18 cellular contexts compared by ENCODE assay signal in genomic region chr3:66083096-66083960, GRCh38.
"Had no signal": no experiment of that assay in that cellular context is flagged by ENCODE, and none has a peak within 500 bp of the region (broad histone marks: within the 10 kb centered on the region; RNA-seq: fewer than 3 reads in every experiment).

No MANE protein-coding gene starts in this region.

- ATAC-seq: activated CD4-positive, alpha-beta T cell treated with anti-CD3 and anti-CD28 coated beads for 36 hours; body of pancreas; stimulated activated naive CD8-positive, alpha-beta T cell treated with anti-CD3 and anti-CD28 coated beads, Interleukin-15, Interleukin-2, amounts not matched to agents 100 U/mL and 50 U/mL, for 24 hours had no signal

- H3K27me3 ChIP-seq: body of pancreas, esophagus squamous epithelium, ovary, transverse colon had no signal

- DNase-seq: activated CD4-positive, alpha-beta memory T cell treated with anti-CD3 and anti-CD28 coated beads, Interleukin-2, amount 10 ng/mL, durations not matched to agents 7 days and 5 days; activated CD4-positive, alpha-beta T cell treated with anti-CD3 and anti-CD28 coated beads for 36 hours; activated gamma-delta T cell; activated T-cell treated with anti-CD3 and anti-CD28 coated beads, Interleukin-2, amount 50 U/mL, for 48 hours; amniotic stem cell; body of pancreas; central memory CD4-positive, alpha-beta T cell; esophagus squamous epithelium; hippocampal formation; kidney; mesenchymal stem cell; ovary; stimulated activated CD4-positive, alpha-beta T cell treated with anti-CD3 and anti-CD28 coated beads, Interleukin-4, amount 100 ng/mL, for 24 hours; stimulated activated naive CD8-positive, alpha-beta T cell treated with anti-CD3 and anti-CD28 coated beads, Interleukin-15, Interleukin-2, amounts not matched to agents 100 U/mL and 50 U/mL, for 24 hours; T-helper 1 cell; transverse colon had no signal

- H3K36me3 Mint-ChIP-seq: activated naive CD8-positive, alpha-beta T cell had no signal

- H3K4me1 ChIP-seq: body of pancreas, esophagus squamous epithelium had no signal

- H3K36me3 ChIP-seq: esophagus squamous epithelium, ovary, transverse colon had no signal

- H3K27ac Mint-ChIP-seq: activated CD4-positive, alpha-beta memory T cell treated with anti-CD3 and anti-CD28 coated beads, Interleukin-2, amount 10 ng/mL, durations not matched to agents 7 days and 5 days; activated CD4-positive, alpha-beta T cell treated with anti-CD3 and anti-CD28 coated beads for 36 hours; activated naive CD8-positive, alpha-beta T cell had no signal

- H3K4me3 Mint-ChIP-seq: activated CD4-positive, alpha-beta memory T cell treated with anti-CD3 and anti-CD28 coated beads, Interleukin-2, amount 10 ng/mL, durations not matched to agents 7 days and 5 days; activated CD4-positive, alpha-beta T cell treated with anti-CD3 and anti-CD28 coated beads for 36 hours; activated naive CD8-positive, alpha-beta T cell had no signal

- H3K9me3 ChIP-seq: body of pancreas, esophagus squamous epithelium, ovary, transverse colon had no signal

- H3K4me1 Mint-ChIP-seq: activated CD4-positive, alpha-beta memory T cell treated with anti-CD3 and anti-CD28 coated beads, Interleukin-2, amount 10 ng/mL, durations not matched to agents 7 days and 5 days; activated CD4-positive, alpha-beta T cell treated with anti-CD3 and anti-CD28 coated beads for 36 hours had no signal

- H3K27me3 Mint-ChIP-seq: activated CD4-positive, alpha-beta memory T cell treated with anti-CD3 and anti-CD28 coated beads, Interleukin-2, amount 10 ng/mL, durations not matched to agents 7 days and 5 days; activated naive CD8-positive, alpha-beta T cell had no signal

- H3K9me3 Mint-ChIP-seq: activated CD4-positive, alpha-beta memory T cell treated with anti-CD3 and anti-CD28 coated beads, Interleukin-2, amount 10 ng/mL, durations not matched to agents 7 days and 5 days had no signal

- H3K27ac ChIP-seq: body of pancreas, coronary artery, esophagus squamous epithelium, ovary, transverse colon had no signal

- H3K4me3 ChIP-seq: body of pancreas, coronary artery, esophagus squamous epithelium, ovary, transverse colon had no signal
